1 cellular context compared by ENCODE assay signal in genomic region chr2:137928547-137929503, GRCh38.
TF ChIP-seq lines count a peak whose summit lies in the region.

No MANE protein-coding gene starts in this region.

TF ChIP-seq in HepG2, 621 proteins besides CTCF, POLR2A, EP300 and RAD21 (continued from another document and continues in another):
- TF ChIP-seq AHDC1 (CRISPR knock-in tag; IDR thresholded peaks at IDR 0.05; ENCODE audit: borderline replicate concordance), result peak; percentile 94; the same call in 1 of the 2 replicates
- no peak for TF ChIP-seq SP4 (CRISPR knock-in tag; IDR thresholded peaks at IDR 0.05)
- 0 out of 2 replicates have a peak, but pooled peaks have one; percentile 21 for TF ChIP-seq NR2C2 (CRISPR knock-in tag; IDR thresholded peaks at IDR 0.05; ENCODE audit: borderline replicate concordance)
- no peak for TF ChIP-seq MATR3 (CRISPR knock-in tag; IDR thresholded peaks at IDR 0.05)
- no peak for TF ChIP-seq GABPA (IDR thresholded peaks at IDR 0.05; ENCODE audit: low read depth, low read length)
- peak; percentile 39; the same call in 1 of the 2 replicates for TF ChIP-seq GABPA (CRISPR knock-in tag; IDR thresholded peaks at IDR 0.05; ENCODE audit: low read depth)
- TF ChIP-seq ZNF292 (CRISPR knock-in tag; IDR thresholded peaks at IDR 0.05; ENCODE audit: borderline replicate concordance, low read depth), result no peak; the same call in 1 of the 2 replicates
- TF ChIP-seq XRCC5 (optimal IDR thresholded peaks at IDR 0.05; ENCODE audit: low read length), result no peak
- TF ChIP-seq RERE (CRISPR knock-in tag; IDR thresholded peaks at IDR 0.05; ENCODE audit: low read depth), result peak; percentile 91
- TF ChIP-seq ZNF275 (CRISPR knock-in tag; IDR thresholded peaks at IDR 0.05; ENCODE audit: borderline replicate concordance), result 0 out of 2 replicates have a peak, but pooled peaks have one; percentile 62
- TF ChIP-seq ZBTB25 (CRISPR knock-in tag; IDR thresholded peaks at IDR 0.05), result peak; percentile 83
- TF ChIP-seq MTERF4 (CRISPR knock-in tag; IDR thresholded peaks at IDR 0.05), result no peak
- TF ChIP-seq GATAD2A (CRISPR knock-in tag; IDR thresholded peaks at IDR 0.05), result peak; percentile 97
- peak; percentile 19 for TF ChIP-seq STAG1 (CRISPR knock-in tag; IDR thresholded peaks at IDR 0.05)
- TF ChIP-seq ZNF609 (CRISPR knock-in tag; IDR thresholded peaks at IDR 0.05; ENCODE audit: borderline replicate concordance), result peak; percentile 92
- TF ChIP-seq SP5 (CRISPR knock-in tag; IDR thresholded peaks at IDR 0.05; ENCODE audit: borderline replicate concordance, low read depth), result 0 out of 2 replicates have a peak, but pooled peaks have one; percentile 40
- peak; percentile 74 for TF ChIP-seq MED13 (CRISPR knock-in tag; IDR thresholded peaks at IDR 0.05)
- peak; percentile 58; the same call in 1 of the 2 replicates for TF ChIP-seq SALL1 (CRISPR knock-in tag; IDR thresholded peaks at IDR 0.05)
- peak; percentile 83; the same call in 1 of the 2 replicates for TF ChIP-seq ELF4 (CRISPR knock-in tag; IDR thresholded peaks at IDR 0.05; ENCODE audit: borderline replicate concordance)
- peak; percentile 96 for TF ChIP-seq NFIC (IDR thresholded peaks at IDR 0.05; ENCODE audit: low read length)
- TF ChIP-seq HMG20A (CRISPR knock-in tag; IDR thresholded peaks at IDR 0.05; ENCODE audit: borderline replicate concordance), result peak; percentile 93
- TF ChIP-seq ZNF180 (CRISPR knock-in tag; IDR thresholded peaks at IDR 0.05; ENCODE audit: borderline replicate concordance, low read depth), result no peak
- peak; percentile 79 for TF ChIP-seq HNF1A (IDR thresholded peaks at IDR 0.05; ENCODE audit: low read depth)
- TF ChIP-seq HNF1A (CRISPR knock-in tag; IDR thresholded peaks at IDR 0.05; ENCODE audit: borderline replicate concordance), result peak; percentile 79; the same call in 1 of the 2 replicates
- TF ChIP-seq SOX6 (IDR thresholded peaks at IDR 0.05), result no peak
- peak; percentile 97 for TF ChIP-seq SOX6 (CRISPR knock-in tag; IDR thresholded peaks at IDR 0.05)
- 0 out of 2 replicates have a peak, but pooled peaks have one; percentile 35 for TF ChIP-seq SNAI1 (CRISPR knock-in tag; IDR thresholded peaks at IDR 0.05; ENCODE audit: borderline replicate concordance)
- TF ChIP-seq ZBTB3 (CRISPR knock-in tag; IDR thresholded peaks at IDR 0.05; ENCODE audit: borderline replicate concordance, low read depth), result peak; percentile 74
- TF ChIP-seq ZNF225 (CRISPR knock-in tag; IDR thresholded peaks at IDR 0.05), result no peak
- TF ChIP-seq ASH2L (IDR thresholded peaks at IDR 0.05; ENCODE audit: insufficient read length, low read depth, low read length), result peak; percentile 72
- TF ChIP-seq PAX8 (CRISPR knock-in tag; IDR thresholded peaks at IDR 0.05; ENCODE audit: borderline replicate concordance), result 0 out of 2 replicates have a peak, but pooled peaks have one; percentile 78
- peak; percentile 89; the same call in 1 of the 2 replicates for TF ChIP-seq ZBTB20 (CRISPR knock-in tag; IDR thresholded peaks at IDR 0.05; ENCODE audit: borderline replicate concordance, low read depth)
